ENCODE assay signal across 34 cellular contexts in the genomic region with DNA sequence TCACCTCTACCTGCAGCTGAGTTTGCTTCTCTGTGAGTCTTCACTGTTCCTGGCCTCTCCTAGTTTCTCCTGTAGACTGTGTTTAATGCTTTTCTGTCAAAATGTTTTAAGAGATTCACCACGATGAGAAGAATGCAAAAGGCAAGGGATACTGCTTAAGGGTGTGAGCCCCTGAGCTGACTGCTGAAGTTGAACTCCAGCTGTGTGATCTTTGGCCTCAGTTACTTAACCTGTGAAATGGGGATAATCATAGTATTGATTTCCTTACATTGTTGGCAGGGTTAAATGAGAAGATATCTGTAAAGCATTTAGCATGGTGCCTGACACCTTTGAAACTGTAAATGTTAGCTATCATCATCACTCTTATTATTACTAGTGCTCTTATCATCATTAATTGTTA.
"Had no signal": no experiment of that assay in that cellular context is flagged by ENCODE, and none has a peak within 500 bp of the region (broad histone marks: within the 10 kb centered on the region; RNA-seq: fewer than 3 reads in every experiment).

No MANE protein-coding gene starts in this region.

- H3K27me3 ChIP-seq: adrenal gland, body of pancreas, esophagus muscularis mucosa, foreskin keratinocyte, gastrocnemius medialis, heart left ventricle had no signal

- H3K27ac ChIP-seq: adrenal gland, body of pancreas, esophagus muscularis mucosa, foreskin keratinocyte, gastrocnemius medialis, heart left ventricle, WERI-Rb-1 had no signal

- ATAC-seq: activated CD4-positive, alpha-beta T cell treated with anti-CD3 and anti-CD28 coated beads for 36 hours; activated CD8-positive, alpha-beta memory T cell treated with anti-CD3 and anti-CD28 coated beads, Interleukin-2, amount 10 ng/mL, durations not matched to agents 7 days and 5 days; activated CD8-positive, alpha-beta T cell treated with anti-CD3 and anti-CD28 coated beads, Interleukin-2, amount 10 ng/mL, durations not matched to agents 7 days and 5 days; activated naive CD8-positive, alpha-beta T cell treated with anti-CD3 and anti-CD28 coated beads, Interleukin-2, amount 50 U/mL, for 24 hours; body of pancreas; foreskin keratinocyte; gastrocnemius medialis; heart left ventricle; T-cell had no signal

- H3K27me3 Mint-ChIP-seq: activated CD4-positive, alpha-beta T cell treated with anti-CD3 and anti-CD28 coated beads, Interleukin-2, amount 10 ng/mL, durations not matched to agents 24 days and 14 days; activated CD8-positive, alpha-beta memory T cell treated with anti-CD3 and anti-CD28 coated beads, Interleukin-2, amount 10 ng/mL, durations not matched to agents 7 days and 5 days; activated naive CD4-positive, alpha-beta T cell treated with anti-CD3 and anti-CD28 coated beads, Interleukin-2, amount 50 U/mL, for 24 hours had no signal

- H3K9me3 Mint-ChIP-seq: activated CD4-positive, alpha-beta memory T cell treated with anti-CD3 and anti-CD28 coated beads for 36 hours; activated naive CD4-positive, alpha-beta T cell treated with anti-CD3 and anti-CD28 coated beads for 36 hours; activated naive CD4-positive, alpha-beta T cell treated with anti-CD3 and anti-CD28 coated beads, Interleukin-2, amount 50 U/mL, for 24 hours; activated naive CD8-positive, alpha-beta T cell treated with anti-CD3 and anti-CD28 coated beads for 36 hours; activated naive CD8-positive, alpha-beta T cell treated with anti-CD3 and anti-CD28 coated beads, Interleukin-2, amount 50 U/mL, for 24 hours; T-cell; T-helper 1 cell treated with Interleukin-12 subunit alpha and Interleukin-12 subunit beta and Interleukin-4 antibody, amounts not matched to agents 30 μg/mL and 1 μg/mL, for 36 hours had no signal

- H3K4me1 ChIP-seq: gastrocnemius medialis had no signal

- DNase-seq: activated CD4-positive, alpha-beta memory T cell treated with anti-CD3 and anti-CD28 coated beads for 36 hours; activated CD4-positive, alpha-beta T cell treated with anti-CD3 and anti-CD28 coated beads for 36 hours; activated CD4-positive, alpha-beta T cell treated with anti-CD3 and anti-CD28 coated beads, Interleukin-2, amount 10 ng/mL, durations not matched to agents 24 days and 14 days; activated CD4-positive, CD25-positive, alpha-beta regulatory T cell; activated CD4-positive, CD25-positive, alpha-beta regulatory T cell treated with anti-CD3 and anti-CD28 coated beads, Interleukin-2, amount 50 U/mL, for 72 hours; activated CD8-positive, alpha-beta memory T cell treated with anti-CD3 and anti-CD28 coated beads, Interleukin-2, amount 10 ng/mL, durations not matched to agents 7 days and 5 days; activated CD8-positive, alpha-beta memory T cell treated with anti-CD3 and anti-CD28 coated beads, Interleukin-2, amount 50 U/mL, for 4 hours; activated CD8-positive, alpha-beta T cell treated with anti-CD3 and anti-CD28 coated beads, Interleukin-2, amount 10 ng/mL, durations not matched to agents 7 days and 5 days; activated effector memory CD4-positive, alpha-beta T cell treated with anti-CD3 and anti-CD28 coated beads, Interleukin-2, amount 50 U/mL, for 16 hours; activated naive CD4-positive, alpha-beta T cell treated with anti-CD3 and anti-CD28 coated beads for 36 hours; activated naive CD8-positive, alpha-beta T cell treated with anti-CD3 and anti-CD28 coated beads for 36 hours; activated naive CD8-positive, alpha-beta T cell treated with anti-CD3 and anti-CD28 coated beads, Interleukin-2, amount 50 U/mL, for 24 hours; activated T-cell treated with anti-CD3 and anti-CD28 coated beads, Interleukin-2, amount 50 U/mL, for 1 hour; activated T-cell treated with anti-CD3 and anti-CD28 coated beads, Interleukin-2, amount 50 U/mL, for 48 hours; adrenal gland; amygdala; aorta; body of pancreas; caudate nucleus; cortex of kidney; effector memory CD4-positive, alpha-beta T cell; erythroblast; foreskin keratinocyte; gastrocnemius medialis; glutamatergic neuron; heart left ventricle; T-cell; T-helper 9 cell; WERI-Rb-1 had no signal

- H3K36me3 ChIP-seq: adrenal gland, esophagus muscularis mucosa, gastrocnemius medialis, heart left ventricle, WERI-Rb-1 had no signal

- H3K4me3 Mint-ChIP-seq: activated CD4-positive, alpha-beta memory T cell treated with anti-CD3 and anti-CD28 coated beads for 36 hours; activated CD4-positive, alpha-beta T cell treated with anti-CD3 and anti-CD28 coated beads for 36 hours; activated CD4-positive, alpha-beta T cell treated with anti-CD3 and anti-CD28 coated beads, Interleukin-2, amount 10 ng/mL, durations not matched to agents 24 days and 14 days; activated CD8-positive, alpha-beta memory T cell treated with anti-CD3 and anti-CD28 coated beads, Interleukin-2, amount 10 ng/mL, durations not matched to agents 7 days and 5 days; activated CD8-positive, alpha-beta T cell treated with anti-CD3 and anti-CD28 coated beads, Interleukin-2, amount 10 ng/mL, durations not matched to agents 7 days and 5 days; activated naive CD4-positive, alpha-beta T cell treated with anti-CD3 and anti-CD28 coated beads for 36 hours; activated naive CD4-positive, alpha-beta T cell treated with anti-CD3 and anti-CD28 coated beads, Interleukin-2, amount 50 U/mL, for 24 hours; activated naive CD8-positive, alpha-beta T cell treated with anti-CD3 and anti-CD28 coated beads for 36 hours; activated naive CD8-positive, alpha-beta T cell treated with anti-CD3 and anti-CD28 coated beads, Interleukin-2, amount 50 U/mL, for 24 hours; activated T-helper 1 cell treated with anti-CD3 and anti-CD28 coated beads, Interleukin-12 subunit alpha, Interleukin-12 subunit beta, Interleukin-2, Interleukin-4 antibody, amounts not matched to agents 30 ng/mL and 10 ng/mL and 1 ng/mL, durations not matched to agents 14 hours and 24 hours and 36 hours; T-cell; T-helper 1 cell treated with Interleukin-12 subunit alpha and Interleukin-12 subunit beta and Interleukin-4 antibody, amounts not matched to agents 30 μg/mL and 1 μg/mL, for 36 hours had no signal

- H3K9me3 ChIP-seq: adrenal gland, body of pancreas, gastrocnemius medialis had no signal

- H3K4me3 ChIP-seq: adrenal gland, body of pancreas, esophagus muscularis mucosa, gastrocnemius medialis, heart left ventricle had no signal

- H3K36me3 Mint-ChIP-seq: activated CD4-positive, alpha-beta memory T cell treated with anti-CD3 and anti-CD28 coated beads for 36 hours; activated naive CD4-positive, alpha-beta T cell treated with anti-CD3 and anti-CD28 coated beads, Interleukin-2, amount 50 U/mL, for 24 hours; activated naive CD8-positive, alpha-beta T cell treated with anti-CD3 and anti-CD28 coated beads for 36 hours; T-cell had no signal

- H3K27ac Mint-ChIP-seq: activated CD4-positive, alpha-beta memory T cell treated with anti-CD3 and anti-CD28 coated beads for 36 hours; activated CD4-positive, alpha-beta T cell treated with anti-CD3 and anti-CD28 coated beads for 36 hours; activated CD4-positive, alpha-beta T cell treated with anti-CD3 and anti-CD28 coated beads, Interleukin-2, amount 10 ng/mL, durations not matched to agents 24 days and 14 days; activated CD8-positive, alpha-beta memory T cell treated with anti-CD3 and anti-CD28 coated beads, Interleukin-2, amount 10 ng/mL, durations not matched to agents 7 days and 5 days; activated CD8-positive, alpha-beta T cell treated with anti-CD3 and anti-CD28 coated beads, Interleukin-2, amount 10 ng/mL, durations not matched to agents 7 days and 5 days; activated naive CD4-positive, alpha-beta T cell treated with anti-CD3 and anti-CD28 coated beads for 36 hours; activated naive CD4-positive, alpha-beta T cell treated with anti-CD3 and anti-CD28 coated beads, Interleukin-2, amount 50 U/mL, for 24 hours; activated naive CD8-positive, alpha-beta T cell treated with anti-CD3 and anti-CD28 coated beads for 36 hours; activated naive CD8-positive, alpha-beta T cell treated with anti-CD3 and anti-CD28 coated beads, Interleukin-2, amount 50 U/mL, for 24 hours; activated T-helper 1 cell treated with anti-CD3 and anti-CD28 coated beads, Interleukin-12 subunit alpha, Interleukin-12 subunit beta, Interleukin-2, Interleukin-4 antibody, amounts not matched to agents 30 ng/mL and 10 ng/mL and 1 ng/mL, durations not matched to agents 14 hours and 24 hours and 36 hours; activated T-helper 2 cell treated with anti-CD3 and anti-CD28 coated beads, Interferon-gamma antibody, Interleukin-2, Interleukin-4, amounts not matched to agents 10 μg/mL and 5 μg/mL and 100 μg/mL, durations not matched to agents 14 hours and 24 hours and 36 hours; T-cell; T-helper 1 cell treated with Interleukin-12 subunit alpha and Interleukin-12 subunit beta and Interleukin-4 antibody, amounts not matched to agents 30 μg/mL and 1 μg/mL, for 36 hours had no signal
